ENCODE assay signal across 19 cellular contexts in the genomic region with DNA sequence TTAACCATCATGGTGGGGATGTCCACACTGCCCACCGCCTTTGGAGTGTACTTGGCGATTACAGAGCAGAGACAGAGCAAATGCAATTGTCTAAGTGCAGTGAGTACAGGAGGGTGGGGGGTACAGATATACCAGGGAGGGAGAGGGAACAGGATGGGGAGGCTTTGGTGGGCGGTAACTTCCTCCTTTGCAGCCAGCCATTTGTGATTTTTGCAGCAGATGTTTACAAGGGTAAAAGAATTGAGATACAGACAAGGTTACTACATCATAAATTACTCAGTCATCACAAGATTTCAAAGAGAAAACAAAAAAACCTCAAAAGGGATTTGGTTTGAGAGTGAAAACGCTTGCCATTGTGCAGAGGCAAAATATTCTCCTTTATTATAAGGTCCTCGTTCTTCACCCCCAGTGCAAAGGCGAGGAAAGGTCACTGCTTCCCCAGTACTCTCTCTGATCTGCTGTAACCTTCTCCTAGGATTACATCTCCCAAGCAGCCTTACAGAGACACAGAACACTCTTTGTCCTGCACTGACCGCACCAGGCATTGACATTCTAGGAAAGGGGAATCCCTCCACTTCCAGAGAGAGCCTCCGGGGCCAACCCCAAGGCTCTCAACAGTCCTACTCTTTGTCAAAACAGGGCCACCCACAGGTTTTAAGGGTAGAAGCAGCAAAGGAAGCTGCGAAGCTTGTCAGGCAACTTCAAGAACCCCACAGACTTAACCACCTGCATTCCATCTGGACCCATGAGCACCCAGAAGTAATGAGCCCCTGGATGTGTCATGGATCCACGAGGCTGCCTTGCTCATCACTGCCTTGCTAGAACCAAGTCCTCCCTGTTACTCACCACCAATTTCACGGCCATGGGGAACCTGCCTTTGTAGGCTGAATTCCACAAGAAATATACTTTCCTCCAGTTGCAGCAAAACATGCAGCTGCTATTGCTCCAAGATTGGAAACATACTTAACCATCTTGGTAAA.
DNase-seq lines count a peak whose midpoint lies in the region; ATAC-seq, FAIRE-seq and TF ChIP-seq lines count a peak whose summit lies in the region.
"Had no signal": no experiment of that assay in that cellular context is flagged by ENCODE, and none has a peak within 500 bp of the region (broad histone marks: within the 10 kb centered on the region; RNA-seq: fewer than 3 reads in every experiment).

No MANE protein-coding gene starts in this region.

- no peak overlapping the region for H3K27ac Mint-ChIP-seq in astrocyte (ENCODE audit: unreplicated experiment)
- H3K27ac Mint-ChIP-seq: activated naive CD4-positive, alpha-beta T cell treated with anti-CD3 and anti-CD28 coated beads, Interleukin-2, amount 50 U/mL, for 24 hours; stimulated activated effector memory CD8-positive, alpha-beta T cell treated with anti-CD3 and anti-CD28 coated beads, Interleukin-12 subunit alpha, Interleukin-12 subunit beta, amount 100 ng/mL, for 72 hours had no signal

- H3K4me1 ChIP-seq in BLaER1 treated with 17β-estradiol and CSF1 and Interleukin-3, amounts not matched to agents 10 nM and 100 nM, result peaks cover 18 to 39% (median 28%) of the 10 kb centered on the region in 10 experiments
- H3K4me1 ChIP-seq in PC-9 (replicated peaks; ENCODE audit: insufficient read depth), result no peaks in the 10 kb centered on the region
- no peaks in the 10 kb centered on the region for H3K4me1 ChIP-seq in astrocyte (ENCODE audit: insufficient read depth, low read length)
- peaks cover 5% of the 10 kb centered on the region for H3K4me1 ChIP-seq in keratinocyte (ENCODE audit: control insufficient read depth, extremely low read depth, insufficient read depth, low read length)
- H3K4me1 ChIP-seq: Caco-2 had no signal

- no peaks in the 10 kb centered on the region for H3F3A ChIP-seq in PC-9 (ENCODE audit: insufficient read depth, low read depth)

- no peaks in the 10 kb centered on the region for H3K9me2 ChIP-seq in PC-9 (ENCODE audit: insufficient read depth)

- no peak overlapping the region for H3K4me3 ChIP-seq in BLaER1 treated with 17β-estradiol and CSF1 and Interleukin-3, amounts not matched to agents 10 nM and 100 nM
- H3K4me3 ChIP-seq in PC-9 (no peak overlapping the region), astrocyte (ENCODE audit: insufficient read depth, low read depth, low read length) (no peak overlapping the region), keratinocyte (ENCODE audit: control insufficient read depth in 2 of 3, extremely low read depth in 1 of 3, insufficient read depth in 2 of 3, low read depth in 1 of 3, low read length in 3 of 3) (no peak overlapping the region)

- H3K79me2 ChIP-seq in PC-9 (ENCODE audit: low read depth), result no peaks in the 10 kb centered on the region
- H3K79me2 ChIP-seq in astrocyte (ENCODE audit: insufficient read depth, low read length), result no peaks in the 10 kb centered on the region
- no peaks in the 10 kb centered on the region for H3K79me2 ChIP-seq in keratinocyte (ENCODE audit: control insufficient read depth, insufficient read depth, low read length)

- no peaks in the 10 kb centered on the region for H4K20me1 ChIP-seq in BLaER1 treated with 17β-estradiol and CSF1 and Interleukin-3, amounts not matched to agents 10 nM and 100 nM
- H4K20me1 ChIP-seq in PC-9 (ENCODE audit: insufficient read depth) (no peaks in the 10 kb centered on the region), astrocyte (ENCODE audit: insufficient read depth, low read length) (no peaks in the 10 kb centered on the region), keratinocyte (ENCODE audit: control insufficient read depth, extremely low read depth, insufficient read depth, low read length) (no peaks in the 10 kb centered on the region)

- DNase-seq in PC-9 (peak; percentile 29 to 67), astrocyte (ENCODE audit: low read depth) (peak; percentile 53), keratinocyte (ENCODE audit: low read depth, low spot score) (peak; percentile 38), GDM1 (lab: John Stamatoyannopoulos, UW) (no peak), DMS 273 treated with DMSO at 0.1 percent for 48 hours (lab: John Stamatoyannopoulos, UW) (no peak)
- DNase-seq: activated CD4-positive, alpha-beta T cell treated with anti-CD3 and anti-CD28 coated beads for 1 hour; Caco-2; glutamatergic neuron; IMR-90; NCI-H1092 treated with DMSO at 0.1 percent for 48 hours; NCI-H2171 treated with DMSO at 0.1 percent for 48 hours had no signal

- no TSS peak for BruUV-seq in PC-9 (replicated peaks; lab: Mats Ljungman, UMichigan)

- H3K36me3 ChIP-seq in BLaER1 treated with 17β-estradiol and CSF1 and Interleukin-3, amounts not matched to agents 10 nM and 100 nM, result no peaks in the 10 kb centered on the region
- H3K36me3 ChIP-seq in PC-9 (ENCODE audit: low read depth), result no peaks in the 10 kb centered on the region
- H3K36me3 ChIP-seq in astrocyte (ENCODE audit: insufficient read depth, low read length), result no peaks in the 10 kb centered on the region
- H3K36me3 ChIP-seq in keratinocyte (ENCODE audit: control insufficient read depth in 2 of 2, extremely low read depth in 1 of 2, insufficient read depth in 2 of 2, low read length in 2 of 2), result no peaks in the 10 kb centered on the region

- CTCF ChIA-PET in PC-9 (lab: Charles Lee), result no interaction called here

- H3K9me3 ChIP-seq in BLaER1 treated with 17β-estradiol and CSF1 and Interleukin-3, amounts not matched to agents 10 nM and 100 nM (replicated peaks in 1 of 11), result no peaks in the 10 kb centered on the region
- no peaks in the 10 kb centered on the region for H3K9me3 ChIP-seq in PC-9 (ENCODE audit: insufficient read depth, low read depth)
- H3K9me3 ChIP-seq in astrocyte (ENCODE audit: insufficient read depth, low read depth, low read length), result no peaks in the 10 kb centered on the region
- no peaks in the 10 kb centered on the region for H3K9me3 ChIP-seq in keratinocyte (ENCODE audit: control insufficient read depth, low read depth, low read length)
- H3K9me3 ChIP-seq: Caco-2 had no signal

- H2AFZ ChIP-seq in PC-9 (no peak overlapping the region), astrocyte (ENCODE audit: low read depth, low read length) (no peak overlapping the region), keratinocyte (ENCODE audit: control insufficient read depth, low read length) (no peak overlapping the region)

- peaks cover 2% of the 10 kb centered on the region for H3K9me3 Mint-ChIP-seq in astrocyte (ENCODE audit: unreplicated experiment)
- H3K9me3 Mint-ChIP-seq: activated naive CD4-positive, alpha-beta T cell treated with anti-CD3 and anti-CD28 coated beads, Interleukin-2, amount 50 U/mL, for 24 hours; central memory CD8-positive, alpha-beta T cell had no signal

- H3K9me1 ChIP-seq in keratinocyte (ENCODE audit: control insufficient read depth, extremely low read depth, insufficient read depth, low read length), result no peaks in the 10 kb centered on the region

- no peaks in the 10 kb centered on the region for H3K27me3 ChIP-seq in BLaER1 treated with 17β-estradiol and CSF1 and Interleukin-3, amounts not matched to agents 10 nM and 100 nM
- H3K27me3 ChIP-seq in PC-9 (ENCODE audit: insufficient read depth, low read depth), result no peaks in the 10 kb centered on the region
- H3K27me3 ChIP-seq in astrocyte (ENCODE audit: insufficient read depth, low read length), result peaks cover 3% of the 10 kb centered on the region
- peaks cover 33% of the 10 kb centered on the region for H3K27me3 ChIP-seq in keratinocyte (ENCODE audit: control insufficient read depth, extremely low read depth, insufficient read depth, low read length)

- intact Hi-C loops in PC-9 (cut with micrococcal nuclease; ENCODE audit: unreplicated experiment), result no loop called here

- FAIRE-seq in astrocyte (lab: Jason Lieb, UNC) (no peak), keratinocyte (lab: Jason Lieb, UNC) (no peak)
- FAIRE-seq: islet of Langerhans had no signal

- ATAC-seq in HG02870 (IDR thresholded peaks at IDR 0.05; ENCODE audit: unreplicated experiment), result no peak
- no peak for ATAC-seq in HG03159 (IDR thresholded peaks at IDR 0.05; ENCODE audit: unreplicated experiment)
- ATAC-seq: Right ventricle myocardium inferior; stimulated activated effector memory CD8-positive, alpha-beta T cell treated with anti-CD3 and anti-CD28 coated beads, Interleukin-12 subunit alpha, Interleukin-12 subunit beta, amount 100 ng/mL, for 72 hours had no signal

- POLR2A ChIA-PET in PC-9 (lab: Charles Lee; ENCODE audit: unreplicated experiment), result interaction anchor here (0.6 kb wide), 1 partner anchor 230 kb away, joined by 4 read pairs; no protein-coding TSS in a partner anchor

- peaks cover 7% of the 10 kb centered on the region for H3K4me1 Mint-ChIP-seq in astrocyte (ENCODE audit: low read depth, unreplicated experiment)

- no peak overlapping the region; a peak in 1 of 22 replicates for H3K27ac ChIP-seq in BLaER1 treated with 17β-estradiol and CSF1 and Interleukin-3, amounts not matched to agents 10 nM and 100 nM
- H3K27ac ChIP-seq in PC-9 (no peak overlapping the region), astrocyte (ENCODE audit: low read depth, low read length) (no peak overlapping the region), keratinocyte (ENCODE audit: control insufficient read depth, insufficient read depth, low read length) (no peak overlapping the region)

- H3K4me3 Mint-ChIP-seq in astrocyte (ENCODE audit: unreplicated experiment), result no peak overlapping the region
- H3K4me3 Mint-ChIP-seq: activated naive CD4-positive, alpha-beta T cell treated with anti-CD3 and anti-CD28 coated beads, Interleukin-2, amount 50 U/mL, for 24 hours; central memory CD8-positive, alpha-beta T cell; stimulated activated effector memory CD8-positive, alpha-beta T cell treated with anti-CD3 and anti-CD28 coated beads, Interleukin-12 subunit alpha, Interleukin-12 subunit beta, amount 100 ng/mL, for 72 hours had no signal

- no peaks in the 10 kb centered on the region for H3K36me3 Mint-ChIP-seq in astrocyte (ENCODE audit: low read depth, unreplicated experiment)
- H3K36me3 Mint-ChIP-seq: stimulated activated effector memory CD8-positive, alpha-beta T cell treated with anti-CD3 and anti-CD28 coated beads, Interleukin-12 subunit alpha, Interleukin-12 subunit beta, amount 100 ng/mL, for 72 hours had no signal

- no peak overlapping the region for H3K9ac ChIP-seq in BLaER1 treated with 17β-estradiol and CSF1 and Interleukin-3, amounts not matched to agents 10 nM and 100 nM
- H3K9ac ChIP-seq in astrocyte (ENCODE audit: low read length) (no peak overlapping the region), keratinocyte (ENCODE audit: control insufficient read depth, extremely low read depth, insufficient read depth, low read length) (no peak overlapping the region)

- H3K27me3 Mint-ChIP-seq in astrocyte (ENCODE audit: low read depth, unreplicated experiment), result peaks cover 31% of the 10 kb centered on the region
- H3K27me3 Mint-ChIP-seq: activated naive CD4-positive, alpha-beta T cell treated with anti-CD3 and anti-CD28 coated beads, Interleukin-2, amount 50 U/mL, for 24 hours; central memory CD8-positive, alpha-beta T cell had no signal

- dilution Hi-C loops in keratinocyte (cut with MboI; ENCODE audit: extremely low pct_ligation_motif_present, low sequenced_read_pairs), result no loop called here

- TF ChIP-seq CTCF in PC-9 (conservative IDR thresholded peaks at IDR 0.05), result no peak
- TF ChIP-seq CTCF in astrocyte (IDR thresholded peaks at IDR 0.05; ENCODE audit: insufficient read depth, low read depth, low read length), result no peak
- no peak for TF ChIP-seq CTCF in keratinocyte (optimal IDR thresholded peaks at IDR 0.05 in 1 of 3, IDR thresholded peaks at IDR 0.05 in 1 of 3, conservative IDR thresholded peaks at IDR 0.05 in 1 of 3; ENCODE audit: extremely low read depth in 1 of 3, insufficient read depth in 2 of 3, low read length in 3 of 3)

- H3K4me2 ChIP-seq in BLaER1 treated with 17β-estradiol and CSF1 and Interleukin-3, amounts not matched to agents 10 nM and 100 nM, result peak overlapping the region in 10 of 11 experiments; percentile 12 to 55 (median 27); a peak in 13 of 22 replicates
- H3K4me2 ChIP-seq in PC-9, result no peak overlapping the region
- no peak overlapping the region for H3K4me2 ChIP-seq in astrocyte (ENCODE audit: low read length)
- no peak overlapping the region for H3K4me2 ChIP-seq in keratinocyte (ENCODE audit: control insufficient read depth, extremely low read depth, insufficient read depth, low read depth, low read length)

Comparison
In these comparisons a context has a peak if more than half of its experiments do, and no peak if none do; other contexts are left out.
1. H3K4me2 ChIP-seq: peak in BLaER1 treated with 17β-estradiol and CSF1 and Interleukin-3, amounts not matched to agents 10 nM and 100 nM (10 of 11); none in PC-9 (single experiment), astrocyte (single experiment) and keratinocyte (single experiment).
2. DNase-seq: peak in PC-9 (2 of 2), astrocyte (single experiment) and keratinocyte (single experiment); none in GDM1 (single experiment) and DMS 273 treated with DMSO at 0.1 percent for 48 hours (single experiment).